35 cellular contexts compared by ENCODE assay signal in genomic region chr2:18566145-18566544, GRCh38. TPM values are rescaled to one million over a fixed set of nuclear protein-coding genes. Genes with fewer than 3 reads are reported as not detected.
"Had no signal": no experiment of that assay in that cellular context is flagged by ENCODE, and none has a peak within 500 bp of the region (broad histone marks: within the 10 kb centered on the region; RNA-seq: fewer than 3 reads in every experiment).

No MANE protein-coding gene starts in this region.

- H3K9me3 Mint-ChIP-seq: central memory CD8-positive, alpha-beta T cell; stimulated activated effector memory CD8-positive, alpha-beta T cell treated with anti-CD3 and anti-CD28 coated beads, Interleukin-12 subunit alpha, Interleukin-12 subunit beta, amount 100 ng/mL, for 72 hours had no signal

- H3K27me3 Mint-ChIP-seq: activated naive CD4-positive, alpha-beta T cell treated with anti-CD3 and anti-CD28 coated beads, Interleukin-2, amount 10 ng/mL, durations not matched to agents 7 days and 5 days; activated naive CD8-positive, alpha-beta T cell treated with anti-CD3 and anti-CD28 coated beads, Interleukin-2, amount 10 ng/mL, durations not matched to agents 7 days and 5 days; central memory CD8-positive, alpha-beta T cell; stimulated activated naive CD8-positive, alpha-beta T cell treated with anti-CD3 and anti-CD28 coated beads, Interleukin-15, amount 100 ng/mL, for 72 hours had no signal

- H3K4me1 ChIP-seq: breast epithelium had no signal

- H3K4me1 Mint-ChIP-seq: activated naive CD8-positive, alpha-beta T cell treated with anti-CD3 and anti-CD28 coated beads, Interleukin-2, amount 10 ng/mL, durations not matched to agents 7 days and 5 days had no signal

- H3K9me3 ChIP-seq: gastrocnemius medialis, neutrophil had no signal

- H3K27ac Mint-ChIP-seq: activated naive CD4-positive, alpha-beta T cell treated with anti-CD3 and anti-CD28 coated beads, Interleukin-2, amount 10 ng/mL, durations not matched to agents 7 days and 5 days; activated naive CD8-positive, alpha-beta T cell treated with anti-CD3 and anti-CD28 coated beads, Interleukin-2, amount 10 ng/mL, durations not matched to agents 7 days and 5 days; activated T-cell treated with anti-CD3 and anti-CD28 coated beads, Interleukin-2, amount 50 U/mL, for 72 hours; mesothelial cell of epicardium; naive B cell; nephron progenitor cell; stimulated activated effector memory CD8-positive, alpha-beta T cell treated with anti-CD3 and anti-CD28 coated beads, Interleukin-12 subunit alpha, Interleukin-12 subunit beta, amount 100 ng/mL, for 72 hours; stimulated activated naive CD8-positive, alpha-beta T cell treated with anti-CD3 and anti-CD28 coated beads, Interleukin-15, amount 100 ng/mL, for 72 hours had no signal

- H3K27me3 ChIP-seq: breast epithelium, esophagus muscularis mucosa, gastrocnemius medialis, neutrophil, upper lobe of left lung had no signal

- H3K27ac ChIP-seq: breast epithelium, esophagus muscularis mucosa, gastrocnemius medialis, neutrophil, upper lobe of left lung, VCaP had no signal

- DNase-seq: activated CD4-positive, alpha-beta T cell treated with anti-CD3 and anti-CD28 coated beads for 4 hours; activated CD4-positive, alpha-beta T cell treated with anti-CD3 and anti-CD28 coated beads, Interleukin-2, amount 50 U/mL, for 4 hours; activated effector memory CD4-positive, alpha-beta T cell treated with anti-CD3 and anti-CD28 coated beads, Interleukin-2, amount 50 U/mL, for 16 hours; activated naive CD4-positive, alpha-beta T cell treated with anti-CD3 and anti-CD28 coated beads, Interleukin-2, amount 10 ng/mL, durations not matched to agents 7 days and 5 days; activated naive CD8-positive, alpha-beta T cell treated with anti-CD3 and anti-CD28 coated beads, Interleukin-2, amount 10 ng/mL, durations not matched to agents 7 days and 5 days; activated T-cell treated with anti-CD3 and anti-CD28 coated beads for 4 hours; activated T-cell treated with anti-CD3 and anti-CD28 coated beads, Interleukin-2, amount 50 U/mL, for 72 hours; amygdala; dermis blood vessel endothelial cell; effector CD4-positive, alpha-beta T cell; gastrocnemius medialis; glutamatergic neuron; left cardiac atrium; left ventricle myocardium superior; naive B cell; nephron progenitor cell; small intestine; stimulated activated CD4-positive, alpha-beta T cell treated with anti-CD3 and anti-CD28 coated beads, Interleukin-4, amount 100 ng/mL, for 24 hours; stimulated activated naive CD8-positive, alpha-beta T cell treated with anti-CD3 and anti-CD28 coated beads, Interleukin-15, amount 100 ng/mL, for 72 hours; substantia nigra; T-helper 1 cell; upper lobe of left lung had no signal

- H3K36me3 ChIP-seq: breast epithelium, gastrocnemius medialis, neutrophil had no signal

- H3K4me3 ChIP-seq: breast epithelium, esophagus muscularis mucosa, gastrocnemius medialis, upper lobe of left lung had no signal

- H3K4me3 Mint-ChIP-seq: activated naive CD4-positive, alpha-beta T cell treated with anti-CD3 and anti-CD28 coated beads, Interleukin-2, amount 10 ng/mL, durations not matched to agents 7 days and 5 days; activated naive CD8-positive, alpha-beta T cell treated with anti-CD3 and anti-CD28 coated beads, Interleukin-2, amount 10 ng/mL, durations not matched to agents 7 days and 5 days; activated T-cell treated with anti-CD3 and anti-CD28 coated beads, Interleukin-2, amount 50 U/mL, for 72 hours; central memory CD8-positive, alpha-beta T cell; mesothelial cell of epicardium; naive B cell; nephron progenitor cell; stimulated activated effector memory CD8-positive, alpha-beta T cell treated with anti-CD3 and anti-CD28 coated beads, Interleukin-12 subunit alpha, Interleukin-12 subunit beta, amount 100 ng/mL, for 72 hours; stimulated activated naive CD8-positive, alpha-beta T cell treated with anti-CD3 and anti-CD28 coated beads, Interleukin-15, amount 100 ng/mL, for 72 hours had no signal

RNA-seq across cellular contexts. Expression of gene NT5C1B, which starts 23.2 kb away (rescaled TPM):
- total RNA-seq: activated naive CD8-positive, alpha-beta T cell treated with anti-CD3 and anti-CD28 coated beads, Interleukin-2, amount 10 ng/mL, durations not matched to agents 7 days and 5 days; activated T-cell treated with anti-CD3 and anti-CD28 coated beads, Interleukin-2, amount 50 U/mL, for 72 hours; breast epithelium; dermis blood vessel endothelial cell; gastrocnemius medialis; left cardiac atrium; left ventricle myocardium superior; lung microvascular endothelial cell; mesothelial cell of epicardium; osteocyte; posterior vena cava; sciatic nerve; upper lobe of left lung had no signal
- polyA plus RNA-seq: keratinocyte, small intestine, thymus had no signal
